Comparison of ENCODE assay signal across 24 cellular contexts in the genomic region with DNA sequence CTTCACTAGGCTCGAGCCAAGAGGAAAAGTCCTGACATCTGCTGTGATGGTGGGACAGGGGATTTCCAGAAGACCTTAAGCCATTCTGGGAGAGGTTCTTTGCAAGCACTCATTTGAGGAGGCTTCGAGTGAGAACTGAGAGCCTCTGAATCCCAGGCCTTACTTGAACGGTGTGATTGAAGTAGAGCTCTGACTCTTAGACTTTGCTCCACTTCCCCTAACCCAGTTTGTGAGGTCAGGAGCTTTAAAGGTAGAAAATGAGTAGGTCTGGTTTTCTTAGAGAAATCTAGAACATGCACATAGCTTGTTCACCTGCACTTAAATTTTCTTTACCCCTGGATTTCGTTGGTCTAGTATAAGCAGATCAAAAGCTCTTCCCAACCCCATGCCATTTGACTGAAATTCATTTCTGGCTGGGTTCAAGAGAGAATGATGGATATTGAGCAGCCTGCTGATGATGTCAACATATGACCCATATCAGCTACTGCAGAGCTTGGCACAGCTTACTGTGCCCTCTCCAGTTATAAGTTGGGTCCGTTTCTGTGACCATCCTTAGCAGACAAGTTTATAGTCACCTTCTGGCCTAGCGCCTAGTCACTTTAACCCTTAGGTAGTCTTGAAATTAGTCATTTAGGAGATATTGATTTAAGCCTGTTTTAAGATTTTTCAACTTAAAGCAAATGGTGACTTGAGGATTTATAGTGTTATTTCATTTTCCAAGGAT.
DNase-seq lines count a peak whose midpoint lies in the region; ATAC-seq, FAIRE-seq and TF ChIP-seq lines count a peak whose summit lies in the region.
"Had no signal": no experiment of that assay in that cellular context is flagged by ENCODE, and none has a peak within 500 bp of the region (broad histone marks: within the 10 kb centered on the region; RNA-seq: fewer than 3 reads in every experiment).

No MANE protein-coding gene starts in this region.

- no peak for DNase-seq in stimulated activated naive CD8-positive, alpha-beta T cell treated with anti-CD3 and anti-CD28 coated beads, Interleukin-15, amount 100 ng/mL, for 72 hours
- DNase-seq in stimulated activated naive CD8-positive, alpha-beta T cell treated with anti-CD3 and anti-CD28 coated beads, Interleukin-15, Interleukin-2, amounts not matched to agents 100 U/mL and 50 U/mL, for 24 hours: no peak
- DNase-seq in GM12865 (ENCODE audit: low read depth): peak; percentile 10
- DNase-seq in GM12878 (ENCODE audit: low read depth, low spot score): no peak
- DNase-seq in stimulated activated effector memory CD8-positive, alpha-beta T cell treated with anti-CD3 and anti-CD28 coated beads, Interleukin-12 subunit alpha, Interleukin-12 subunit beta, amount 100 ng/mL, for 72 hours (ENCODE audit: low spot score in 2 of 2): peak in 1 of 2 donors; percentile 50
- DNase-seq in colonic mucosa: no peak
- no peak for DNase-seq in immature natural killer cell
- no peak for DNase-seq in endodermal cell
- DNase-seq: 8988T; AML-193; Caco-2; Calu3; CD4-positive, alpha-beta T cell; CD8-positive, alpha-beta T cell; DMS79 treated with DMSO at 0.1 percent for 48 hours; GF-D8 had no signal

- RAD21 ChIA-PET in GM12878 (lab: Charles Lee; ENCODE audit: unreplicated experiment): interaction anchor here (1.2 kb wide), 1 partner anchor 445 kb away, joined by 3 read pairs; no protein-coding TSS in a partner anchor

- H3K4me3 Mint-ChIP-seq in stimulated activated naive CD8-positive, alpha-beta T cell treated with anti-CD3 and anti-CD28 coated beads, Interleukin-15, amount 100 ng/mL, for 72 hours: no peak overlapping the region
- H3K4me3 Mint-ChIP-seq in stimulated activated effector memory CD8-positive, alpha-beta T cell treated with anti-CD3 and anti-CD28 coated beads, Interleukin-12 subunit alpha, Interleukin-12 subunit beta, amount 100 ng/mL, for 72 hours: no peak overlapping the region
- H3K4me3 Mint-ChIP-seq in immature natural killer cell: no peak overlapping the region
- H3K4me3 Mint-ChIP-seq in endodermal cell: no peak overlapping the region
- H3K4me3 Mint-ChIP-seq: B cell; CD4-positive, alpha-beta T cell; CD8-positive, alpha-beta T cell had no signal

- H3K27me3 Mint-ChIP-seq in stimulated activated naive CD8-positive, alpha-beta T cell treated with anti-CD3 and anti-CD28 coated beads, Interleukin-15, amount 100 ng/mL, for 72 hours: no peaks in the 10 kb centered on the region
- H3K27me3 Mint-ChIP-seq in immature natural killer cell (ENCODE audit: low read depth in 3 of 3) (peaks cover 1 to 8% (median 3%) of the 10 kb centered on the region in 3 donors), endodermal cell (ENCODE audit: insufficient read depth) (no peaks in the 10 kb centered on the region)
- H3K27me3 Mint-ChIP-seq: B cell had no signal

- H3K36me3 ChIP-seq in GM12878 (ENCODE audit: control insufficient read depth in 2 of 2, insufficient read depth in 2 of 2, low read length in 1 of 2) (no peaks in the 10 kb centered on the region), colonic mucosa (no peaks in the 10 kb centered on the region), endodermal cell (ENCODE audit: control insufficient read depth, insufficient read depth, low read length) (no peaks in the 10 kb centered on the region)
- H3K36me3 ChIP-seq: BLaER1 treated with 17β-estradiol and CSF1 and Interleukin-3, amounts not matched to agents 10 nM and 100 nM had no signal

- no peak for TF ChIP-seq RAD21 in GM12878 (IDR thresholded peaks at IDR 0.05; ENCODE audit: insufficient read depth, low read depth, low read length)

- no peak for TF ChIP-seq EP300 in GM12878 (IDR thresholded peaks at IDR 0.05; ENCODE audit: borderline replicate concordance in 1 of 2, control insufficient read depth in 1 of 2, low read depth in 2 of 2, low read length in 2 of 2)

- H3K4me3 ChIP-seq in GM12865 (ENCODE audit: low read depth, low read length) (no peak overlapping the region), GM12878 (no peak overlapping the region), colonic mucosa (no peak overlapping the region), endodermal cell (ENCODE audit: low read length) (no peak overlapping the region)
- H3K4me3 ChIP-seq: BLaER1 treated with 17β-estradiol and CSF1 and Interleukin-3, amounts not matched to agents 10 nM and 100 nM had no signal

- in situ Hi-C loops in GM12878 (cut with MboI): loop anchor here (5.0 kb wide), 1 partner anchor 223 kb away; no protein-coding TSS in a partner anchor

- no peaks in the 10 kb centered on the region for H3K4me1 Mint-ChIP-seq in stimulated activated naive CD8-positive, alpha-beta T cell treated with anti-CD3 and anti-CD28 coated beads, Interleukin-15, amount 100 ng/mL, for 72 hours
- H3K4me1 Mint-ChIP-seq in stimulated activated effector memory CD8-positive, alpha-beta T cell treated with anti-CD3 and anti-CD28 coated beads, Interleukin-12 subunit alpha, Interleukin-12 subunit beta, amount 100 ng/mL, for 72 hours: peaks cover 6% of the 10 kb centered on the region
- H3K4me1 Mint-ChIP-seq in immature natural killer cell (no peaks in the 10 kb centered on the region), endodermal cell (peaks cover 9% of the 10 kb centered on the region)
- H3K4me1 Mint-ChIP-seq: B cell had no signal

- no peak overlapping the region for H3K4me2 ChIP-seq in GM12878 (ENCODE audit: control insufficient read depth, insufficient read depth)
- H3K4me2 ChIP-seq: BLaER1 treated with 17β-estradiol and CSF1 and Interleukin-3, amounts not matched to agents 10 nM and 100 nM had no signal

- H3K9ac ChIP-seq in GM12878 (ENCODE audit: control insufficient read depth, insufficient read depth, low read length): no peak overlapping the region
- H3K9ac ChIP-seq in colonic mucosa (ENCODE audit: low read depth in 2 of 2, low read length in 2 of 2): no peak overlapping the region
- no peak overlapping the region for H3K9ac ChIP-seq in endodermal cell (ENCODE audit: extremely low read depth, low read length, poor library complexity, severe bottlenecking)
- H3K9ac ChIP-seq: BLaER1 treated with 17β-estradiol and CSF1 and Interleukin-3, amounts not matched to agents 10 nM and 100 nM had no signal

- no peaks in the 10 kb centered on the region for H3K9me3 Mint-ChIP-seq in stimulated activated naive CD8-positive, alpha-beta T cell treated with anti-CD3 and anti-CD28 coated beads, Interleukin-15, amount 100 ng/mL, for 72 hours
- no peaks in the 10 kb centered on the region for H3K9me3 Mint-ChIP-seq in stimulated activated effector memory CD8-positive, alpha-beta T cell treated with anti-CD3 and anti-CD28 coated beads, Interleukin-12 subunit alpha, Interleukin-12 subunit beta, amount 100 ng/mL, for 72 hours
- H3K9me3 Mint-ChIP-seq in immature natural killer cell (peaks cover 0 to 1% (median 0%) of the 10 kb centered on the region in 6 donors), endodermal cell (no peaks in the 10 kb centered on the region)
- H3K9me3 Mint-ChIP-seq: CD4-positive, alpha-beta T cell; CD8-positive, alpha-beta T cell had no signal

- no peaks in the 10 kb centered on the region for H3K79me2 ChIP-seq in GM12878 (ENCODE audit: control insufficient read depth, insufficient read depth, low read length)

- peak; percentile 53 for ATAC-seq in stimulated activated naive CD8-positive, alpha-beta T cell treated with anti-CD3 and anti-CD28 coated beads, Interleukin-15, amount 100 ng/mL, for 72 hours
- no peak for ATAC-seq in stimulated activated naive CD8-positive, alpha-beta T cell treated with anti-CD3 and anti-CD28 coated beads, Interleukin-15, Interleukin-2, amounts not matched to agents 100 U/mL and 50 U/mL, for 24 hours
- ATAC-seq in GM12878: no peak; the same call in 2 of the 3 replicates
- ATAC-seq in stimulated activated effector memory CD8-positive, alpha-beta T cell treated with anti-CD3 and anti-CD28 coated beads, Interleukin-12 subunit alpha, Interleukin-12 subunit beta, amount 100 ng/mL, for 72 hours: peak; percentile 46
- ATAC-seq: CD8-positive, alpha-beta T cell had no signal

- H4K20me1 ChIP-seq in GM12878 (ENCODE audit: control insufficient read depth, insufficient read depth): no peaks in the 10 kb centered on the region
- H4K20me1 ChIP-seq: BLaER1 treated with 17β-estradiol and CSF1 and Interleukin-3, amounts not matched to agents 10 nM and 100 nM had no signal

- intact Hi-C loops in GM12878 (cut with micrococcal nuclease; ENCODE audit: unreplicated experiment): no loop called here
- intact Hi-C loops in colonic mucosa (cut with DNase I): loop anchor here (5.0 kb wide), 1 partner anchor 223 kb away; no protein-coding TSS in a partner anchor

- H2AFZ ChIP-seq in GM12878 (ENCODE audit: control insufficient read depth, low read depth, low read length): no peak overlapping the region

- 17% methylated on average over 6 of the region's 6 CpGs for WGBS in GM12878 (ENCODE audit: insufficient coverage, insufficient replicate concordance, low lambda C conversion rate, missing lambda C conversion rate)
- WGBS in endodermal cell (ENCODE audit: insufficient coverage in 1 of 2, insufficient read length in 1 of 2), 2 experiments: 96 to 100% methylated on average over 2 to 6 of the region's 6 CpGs

- H3K4me1 ChIP-seq in GM12878 (ENCODE audit: control insufficient read depth, insufficient read depth, low read length) (no peaks in the 10 kb centered on the region), colonic mucosa (no peaks in the 10 kb centered on the region), endodermal cell (ENCODE audit: control insufficient read depth, insufficient read depth, low read length) (no peaks in the 10 kb centered on the region)
- H3K4me1 ChIP-seq: Caco-2 had no signal

- no peaks in the 10 kb centered on the region for H3K36me3 Mint-ChIP-seq in stimulated activated effector memory CD8-positive, alpha-beta T cell treated with anti-CD3 and anti-CD28 coated beads, Interleukin-12 subunit alpha, Interleukin-12 subunit beta, amount 100 ng/mL, for 72 hours
- no peaks in the 10 kb centered on the region for H3K36me3 Mint-ChIP-seq in immature natural killer cell
- H3K36me3 Mint-ChIP-seq in endodermal cell (ENCODE audit: low read depth): no peaks in the 10 kb centered on the region
- H3K36me3 Mint-ChIP-seq: CD8-positive, alpha-beta T cell had no signal

- CTCF ChIA-PET in GM12878 (lab: Yijun Ruan, JAX): interaction anchor here (0.7 to 7.7 kb wide), 12 partner anchors 10 to 653 kb away, joined by 3 to 62 read pairs (median 4); no protein-coding TSS in a partner anchor

- SMC1A ChIA-PET in GM12878 (lab: Charles Lee; ENCODE audit: uncharacterized antibody, unreplicated experiment): interaction anchor here (1.3 to 2.0 kb wide), 3 partner anchors 39 to 446 kb away, joined by 3 to 8 read pairs (median 4); a partner anchor contains a TSS

- POLR2A ChIA-PET in GM12878 (lab: Charles Lee): interaction anchor here (0.5 kb wide), 1 partner anchor 110 kb away, joined by 4 read pairs; no protein-coding TSS in a partner anchor

- FAIRE-seq in GM12878 (lab: Jason Lieb, UNC): peak; percentile 44
- FAIRE-seq: A204.1, D721Med, G401.6, GM12891, GM19239 had no signal

- no peak for TF ChIP-seq POLR2A in GM12878 (IDR thresholded peaks at IDR 0.05; ENCODE audit: low read depth, low read length)

- BruUV-seq in GM12878 (replicated peaks; lab: Mats Ljungman, UMichigan): no TSS peak

- TF ChIP-seq CTCF in GM12865 (IDR thresholded peaks at IDR 0.05; ENCODE audit: insufficient read depth, low read depth, low read length, missing control alignments): no peak
- TF ChIP-seq CTCF in GM12878 (IDR thresholded peaks at IDR 0.05 in 2 of 3, conservative IDR thresholded peaks at IDR 0.05 in 1 of 3; ENCODE audit: control insufficient read depth in 2 of 3, extremely low read depth in 1 of 3, insufficient read depth in 1 of 3, low read depth in 3 of 3, low read length in 3 of 3): no peak
- TF ChIP-seq CTCF in colonic mucosa (IDR thresholded peaks at IDR 0.05): no peak
- TF ChIP-seq CTCF in endodermal cell (conservative IDR thresholded peaks at IDR 0.05): no peak

- H3K27me3 ChIP-seq in GM12878 (replicated peaks in 1 of 2; ENCODE audit: control insufficient read depth in 2 of 2, insufficient read depth in 2 of 2, low read length in 1 of 2) (no peaks in the 10 kb centered on the region), colonic mucosa (no peaks in the 10 kb centered on the region), endodermal cell (ENCODE audit: control insufficient read depth, insufficient read depth, low read length, poor library complexity, severe bottlenecking) (no peaks in the 10 kb centered on the region)
- H3K27me3 ChIP-seq: BLaER1 treated with 17β-estradiol and CSF1 and Interleukin-3, amounts not matched to agents 10 nM and 100 nM had no signal

- H3K27ac Mint-ChIP-seq in stimulated activated naive CD8-positive, alpha-beta T cell treated with anti-CD3 and anti-CD28 coated beads, Interleukin-15, amount 100 ng/mL, for 72 hours: no peak overlapping the region
- H3K27ac Mint-ChIP-seq in stimulated activated effector memory CD8-positive, alpha-beta T cell treated with anti-CD3 and anti-CD28 coated beads, Interleukin-12 subunit alpha, Interleukin-12 subunit beta, amount 100 ng/mL, for 72 hours: no peak overlapping the region
- H3K27ac Mint-ChIP-seq in immature natural killer cell (no peak overlapping the region), endodermal cell (no peak overlapping the region)
- H3K27ac Mint-ChIP-seq: B cell; CD4-positive, alpha-beta T cell; CD8-positive, alpha-beta T cell had no signal

- H3K27ac ChIP-seq in GM12878 (ENCODE audit: control insufficient read depth, insufficient read depth) (no peak overlapping the region), colonic mucosa (no peak overlapping the region), endodermal cell (ENCODE audit: low read depth, low read length) (no peak overlapping the region)
- H3K27ac ChIP-seq: BLaER1 treated with 17β-estradiol and CSF1 and Interleukin-3, amounts not matched to agents 10 nM and 100 nM; C4-2B had no signal

- H3K9me3 ChIP-seq in GM12878 (replicated peaks; ENCODE audit: control insufficient read depth, insufficient read depth, low read length): no peaks in the 10 kb centered on the region
- no peaks in the 10 kb centered on the region for H3K9me3 ChIP-seq in colonic mucosa
- no peaks in the 10 kb centered on the region for H3K9me3 ChIP-seq in endodermal cell (ENCODE audit: control insufficient read depth, low read length)
- H3K9me3 ChIP-seq: BLaER1 treated with 17β-estradiol and CSF1 and Interleukin-3, amounts not matched to agents 10 nM and 100 nM; Caco-2 had no signal

Comparison
In these comparisons a context has a peak if more than half of its experiments do, and no peak if none do; other contexts are left out.
1. ATAC-seq: peak in stimulated activated naive CD8-positive, alpha-beta T cell treated with anti-CD3 and anti-CD28 coated beads, Interleukin-15, amount 100 ng/mL, for 72 hours (single experiment) and stimulated activated effector memory CD8-positive, alpha-beta T cell treated with anti-CD3 and anti-CD28 coated beads, Interleukin-12 subunit alpha, Interleukin-12 subunit beta, amount 100 ng/mL, for 72 hours (single experiment); none in stimulated activated naive CD8-positive, alpha-beta T cell treated with anti-CD3 and anti-CD28 coated beads, Interleukin-15, Interleukin-2, amounts not matched to agents 100 U/mL and 50 U/mL, for 24 hours (single experiment) and GM12878 (single experiment).